20 cellular contexts compared by ENCODE assay signal in genomic region chr22:21691773-21692172, GRCh38. TPM values are rescaled to one million over a fixed set of nuclear protein-coding genes. Genes with fewer than 3 reads are reported as not detected.
A peak's percentile ranks its signal among the peaks of the same experiment; 100 is the strongest.
DNase-seq lines count a peak whose midpoint lies in the region; ATAC-seq and TF ChIP-seq lines count a peak whose summit lies in the region.
"Had no signal": no experiment of that assay in that cellular context is flagged by ENCODE, and none has a peak within 500 bp of the region (broad histone marks: within the 10 kb centered on the region; RNA-seq: fewer than 3 reads in every experiment).

No MANE protein-coding gene starts in this region.

- no peak for TF ChIP-seq CTCF in body of pancreas (IDR thresholded peaks at IDR 0.05)

- H3K4me1 ChIP-seq in body of pancreas = peaks cover 31% of the 10 kb centered on the region
- H3K4me1 ChIP-seq: Caco-2 had no signal

- H3K4me3 ChIP-seq in body of pancreas = no peak overlapping the region

- no peak overlapping the region for H3K27ac ChIP-seq in body of pancreas

- H3K27ac Mint-ChIP-seq in activated naive CD4-positive, alpha-beta T cell treated with anti-CD3 and anti-CD28 coated beads, Interleukin-2, amount 10 ng/mL, durations not matched to agents 7 days and 5 days = no peak overlapping the region
- peak overlapping the region; percentile 24 for H3K27ac Mint-ChIP-seq in activated CD8-positive, alpha-beta T cell treated with anti-CD3 and anti-CD28 coated beads, Interleukin-2, amount 10 ng/mL, durations not matched to agents 7 days and 5 days
- H3K27ac Mint-ChIP-seq in immature natural killer cell = peak overlapping the region; percentile 76 to 98 (median 82)
- H3K27ac Mint-ChIP-seq in stimulated activated effector memory CD8-positive, alpha-beta T cell treated with anti-CD3 and anti-CD28 coated beads, Interleukin-12 subunit alpha, Interleukin-12 subunit beta, amount 100 ng/mL, for 72 hours = peak overlapping the region; percentile 54
- H3K27ac Mint-ChIP-seq: B cell; CD4-positive, alpha-beta T cell had no signal

- H3K4me1 Mint-ChIP-seq in activated naive CD4-positive, alpha-beta T cell treated with anti-CD3 and anti-CD28 coated beads, Interleukin-2, amount 10 ng/mL, durations not matched to agents 7 days and 5 days = peaks cover 13% of the 10 kb centered on the region
- peaks cover 14% of the 10 kb centered on the region for H3K4me1 Mint-ChIP-seq in activated CD8-positive, alpha-beta T cell treated with anti-CD3 and anti-CD28 coated beads, Interleukin-2, amount 10 ng/mL, durations not matched to agents 7 days and 5 days (ENCODE audit: low read depth)
- peaks cover 29 to 33% of the 10 kb centered on the region in 2 donors for H3K4me1 Mint-ChIP-seq in immature natural killer cell
- peaks cover 25% of the 10 kb centered on the region for H3K4me1 Mint-ChIP-seq in stimulated activated effector memory CD8-positive, alpha-beta T cell treated with anti-CD3 and anti-CD28 coated beads, Interleukin-12 subunit alpha, Interleukin-12 subunit beta, amount 100 ng/mL, for 72 hours

- no peak for ATAC-seq in activated CD8-positive, alpha-beta T cell treated with anti-CD3 and anti-CD28 coated beads, Interleukin-2, amount 10 ng/mL, durations not matched to agents 7 days and 5 days
- no peak for ATAC-seq in stimulated activated effector memory CD8-positive, alpha-beta T cell treated with anti-CD3 and anti-CD28 coated beads, Interleukin-12 subunit alpha, Interleukin-12 subunit beta, amount 100 ng/mL, for 72 hours
- ATAC-seq in body of pancreas (no peak), left lobe of liver (no peak), HG02763 (IDR thresholded peaks at IDR 0.05; ENCODE audit: unreplicated experiment) (no peak)
- ATAC-seq: PC-3 had no signal

- WGBS in body of pancreas, 2 donors = 91 to 92% methylated on average over 12 of the region's 12 CpGs

- TF ChIP-seq POLR2A in body of pancreas (IDR thresholded peaks at IDR 0.05) = no peak

- H3K9me3 Mint-ChIP-seq in activated naive CD4-positive, alpha-beta T cell treated with anti-CD3 and anti-CD28 coated beads, Interleukin-2, amount 10 ng/mL, durations not matched to agents 7 days and 5 days = no peaks in the 10 kb centered on the region
- no peaks in the 10 kb centered on the region for H3K9me3 Mint-ChIP-seq in activated CD8-positive, alpha-beta T cell treated with anti-CD3 and anti-CD28 coated beads, Interleukin-2, amount 10 ng/mL, durations not matched to agents 7 days and 5 days (ENCODE audit: insufficient read depth)
- H3K9me3 Mint-ChIP-seq in immature natural killer cell = no peaks in the 10 kb centered on the region
- H3K9me3 Mint-ChIP-seq in stimulated activated effector memory CD8-positive, alpha-beta T cell treated with anti-CD3 and anti-CD28 coated beads, Interleukin-12 subunit alpha, Interleukin-12 subunit beta, amount 100 ng/mL, for 72 hours = no peaks in the 10 kb centered on the region
- H3K9me3 Mint-ChIP-seq: CD4-positive, alpha-beta T cell had no signal

- CTCF ChIA-PET in activated naive CD4-positive, alpha-beta T cell treated with anti-CD3 and anti-CD28 coated beads, Interleukin-2, amount 10 ng/mL, durations not matched to agents 7 days and 5 days (lab: Charles Lee) = no interaction called here
- CTCF ChIA-PET in activated CD8-positive, alpha-beta T cell treated with anti-CD3 and anti-CD28 coated beads, Interleukin-2, amount 10 ng/mL, durations not matched to agents 7 days and 5 days (lab: Charles Lee) = no interaction called here

- no peaks in the 10 kb centered on the region for H3K27me3 Mint-ChIP-seq in activated naive CD4-positive, alpha-beta T cell treated with anti-CD3 and anti-CD28 coated beads, Interleukin-2, amount 10 ng/mL, durations not matched to agents 7 days and 5 days
- no peaks in the 10 kb centered on the region for H3K27me3 Mint-ChIP-seq in activated CD8-positive, alpha-beta T cell treated with anti-CD3 and anti-CD28 coated beads, Interleukin-2, amount 10 ng/mL, durations not matched to agents 7 days and 5 days (ENCODE audit: low read depth)
- H3K27me3 Mint-ChIP-seq in immature natural killer cell (ENCODE audit: low read depth in 3 of 3) = peaks cover 14 to 24% (median 17%) of the 10 kb centered on the region in 3 donors
- H3K27me3 Mint-ChIP-seq: B cell; CD4-positive, alpha-beta T cell had no signal

- no peak overlapping the region for H3K4me3 Mint-ChIP-seq in activated naive CD4-positive, alpha-beta T cell treated with anti-CD3 and anti-CD28 coated beads, Interleukin-2, amount 10 ng/mL, durations not matched to agents 7 days and 5 days
- no peak overlapping the region for H3K4me3 Mint-ChIP-seq in activated CD8-positive, alpha-beta T cell treated with anti-CD3 and anti-CD28 coated beads, Interleukin-2, amount 10 ng/mL, durations not matched to agents 7 days and 5 days
- H3K4me3 Mint-ChIP-seq in immature natural killer cell = peak overlapping the region in 1 of 5 donors; percentile 17
- H3K4me3 Mint-ChIP-seq in stimulated activated effector memory CD8-positive, alpha-beta T cell treated with anti-CD3 and anti-CD28 coated beads, Interleukin-12 subunit alpha, Interleukin-12 subunit beta, amount 100 ng/mL, for 72 hours = no peak overlapping the region
- H3K4me3 Mint-ChIP-seq: B cell; CD4-positive, alpha-beta T cell had no signal

- intact Hi-C loops in body of pancreas (cut with DNase I) = no loop called here

- no peaks in the 10 kb centered on the region for H3K27me3 ChIP-seq in body of pancreas

- no peaks in the 10 kb centered on the region for H3K9me3 ChIP-seq in body of pancreas
- H3K9me3 ChIP-seq: Caco-2 had no signal

- peaks cover 3 to 22% of the 10 kb centered on the region in 2 donors for H3K36me3 ChIP-seq in body of pancreas (replicated peaks in 1 of 2; ENCODE audit: insufficient read depth in 1 of 2, low read depth in 2 of 2)

- peak; percentile 10 for DNase-seq in activated naive CD4-positive, alpha-beta T cell treated with anti-CD3 and anti-CD28 coated beads, Interleukin-2, amount 10 ng/mL, durations not matched to agents 7 days and 5 days
- DNase-seq in activated naive CD4-positive, alpha-beta T cell treated with anti-CD3 and anti-CD28 coated beads, Interleukin-2, amount 50 U/mL, for 16 hours = no peak
- DNase-seq in activated CD8-positive, alpha-beta T cell treated with anti-CD3 and anti-CD28 coated beads, Interleukin-2, amount 10 ng/mL, durations not matched to agents 7 days and 5 days = no peak
- DNase-seq in immature natural killer cell = no peak
- DNase-seq in stimulated activated effector memory CD8-positive, alpha-beta T cell treated with anti-CD3 and anti-CD28 coated beads, Interleukin-12 subunit alpha, Interleukin-12 subunit beta, amount 100 ng/mL, for 72 hours (ENCODE audit: low spot score in 2 of 2) = no peak
- no peak for DNase-seq in body of pancreas
- no peak for DNase-seq in left lobe of liver (ENCODE audit: low spot score)
- DNase-seq: Caco-2; CD4-positive, alpha-beta T cell; DMS153; GDM1; MV-4-11; NCI-H1694 treated with DMSO at 0.1 percent for 48 hours; NCI-H510A; NCI-H748 treated with DMSO at 0.1 percent for 48 hours; PC-3; RPMI8226 had no signal

- POLR2A ChIA-PET in activated CD8-positive, alpha-beta T cell treated with anti-CD3 and anti-CD28 coated beads, Interleukin-2, amount 10 ng/mL, durations not matched to agents 7 days and 5 days (lab: Charles Lee) = no interaction called here

- H3K36me3 Mint-ChIP-seq in activated naive CD4-positive, alpha-beta T cell treated with anti-CD3 and anti-CD28 coated beads, Interleukin-2, amount 10 ng/mL, durations not matched to agents 7 days and 5 days = peaks cover 25% of the 10 kb centered on the region
- H3K36me3 Mint-ChIP-seq in activated CD8-positive, alpha-beta T cell treated with anti-CD3 and anti-CD28 coated beads, Interleukin-2, amount 10 ng/mL, durations not matched to agents 7 days and 5 days (ENCODE audit: low read depth) = peaks cover 31% of the 10 kb centered on the region
- H3K36me3 Mint-ChIP-seq in immature natural killer cell = peaks cover 5 to 25% (median 8%) of the 10 kb centered on the region in 3 donors
- peaks cover 87% of the 10 kb centered on the region for H3K36me3 Mint-ChIP-seq in stimulated activated effector memory CD8-positive, alpha-beta T cell treated with anti-CD3 and anti-CD28 coated beads, Interleukin-12 subunit alpha, Interleukin-12 subunit beta, amount 100 ng/mL, for 72 hours

RNA-seq across cellular contexts. Expression of gene PPIL2, which starts 26.0 kb away (rescaled TPM):
- total RNA-seq in activated CD8-positive, alpha-beta T cell treated with anti-CD3 and anti-CD28 coated beads, Interleukin-2, amount 10 ng/mL, durations not matched to agents 7 days and 5 days = 10 to 100 TPM; 66.0 to 72.1 TPM
- polyA plus RNA-seq in immature natural killer cell = 10 to 100 TPM; 13.9 to 54.6 (median 14.5) TPM
- total RNA-seq in body of pancreas (10 to 100 TPM; 44.9 to 94.9 TPM), left lobe of liver (18.1 TPM)

RNA-seq across cellular contexts. Expression of gene YPEL1, which starts 43.8 kb away (rescaled TPM):
- 1 to 10 TPM; 6.3 to 8.8 TPM for total RNA-seq in activated CD8-positive, alpha-beta T cell treated with anti-CD3 and anti-CD28 coated beads, Interleukin-2, amount 10 ng/mL, durations not matched to agents 7 days and 5 days
- polyA plus RNA-seq in immature natural killer cell = 100 to 1,000 TPM in 2 of 3 donors, 10 to 100 TPM in 1; 72.9 to 100 (median 100) TPM
- total RNA-seq in body of pancreas (1 to 10 TPM; 1.6 to 4.4 TPM), left lobe of liver (2.4 TPM)

RNA-seq across cellular contexts. Expression of gene SDF2L1, which starts 49.7 kb away (rescaled TPM):
- 10 to 100 TPM; 85.9 to 86.4 TPM for total RNA-seq in activated CD8-positive, alpha-beta T cell treated with anti-CD3 and anti-CD28 coated beads, Interleukin-2, amount 10 ng/mL, durations not matched to agents 7 days and 5 days
- polyA plus RNA-seq in immature natural killer cell = 100 to 1,000 TPM; 119 to 227 (median 178) TPM
- total RNA-seq in body of pancreas (100 to 1,000 TPM in 1 of 2 donors, 10 to 100 TPM in 1; 47.5 to 115 TPM), left lobe of liver (99.1 TPM)

RNA-seq across cellular contexts. Expression of gene CCDC116, which starts 59.2 kb away (rescaled TPM):
- total RNA-seq in activated CD8-positive, alpha-beta T cell treated with anti-CD3 and anti-CD28 coated beads, Interleukin-2, amount 10 ng/mL, durations not matched to agents 7 days and 5 days = 1 to 10 TPM in 1 of 2 experiments, under 1 TPM in 1; 0.66 to 1.6 TPM
- polyA plus RNA-seq in immature natural killer cell = under 1 TPM in 1 of 3 donors, not detected in 2; 0.13 TPM
- total RNA-seq in body of pancreas = under 1 TPM in 1 of 2 donors, not detected in 1; 0.52 TPM
- 0.45 TPM for total RNA-seq in left lobe of liver
- total RNA-seq: A172, Caco-2, PC-3 had no signal
